26 cellular contexts compared by ENCODE assay signal in the genomic region with DNA sequence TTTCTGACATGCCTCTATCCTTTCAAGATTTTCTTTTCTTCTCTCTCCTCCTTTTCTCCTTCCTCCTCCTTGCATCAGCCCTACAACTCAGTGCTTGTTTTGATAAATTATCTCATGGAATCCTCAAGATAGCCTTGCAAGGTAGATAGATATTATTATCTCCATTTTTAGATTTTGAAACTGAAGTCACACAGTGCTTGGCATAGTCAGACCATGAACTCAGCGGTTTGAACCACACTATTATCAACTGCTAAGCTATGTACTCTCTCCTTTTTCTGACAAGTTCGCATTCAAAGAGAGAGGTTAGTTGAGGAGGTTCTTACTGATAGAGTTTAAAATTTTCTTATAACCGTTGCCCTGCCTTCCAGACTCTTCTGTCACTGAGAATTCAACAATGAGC.
DNase-seq lines count a peak whose midpoint lies in the region; ATAC-seq, FAIRE-seq and TF ChIP-seq lines count a peak whose summit lies in the region.
"Had no signal": no experiment of that assay in that cellular context is flagged by ENCODE, and none has a peak within 500 bp of the region (broad histone marks: within the 10 kb centered on the region; RNA-seq: fewer than 3 reads in every experiment).

No MANE protein-coding gene starts in this region.

- H3K27me3 ChIP-seq in astrocyte (ENCODE audit: insufficient read depth, low read length) (no peaks in the 10 kb centered on the region), Caco-2 (replicated peaks; ENCODE audit: control insufficient read depth, insufficient read depth, low read length) (no peaks in the 10 kb centered on the region)
- H3K27me3 ChIP-seq: SJCRH30 had no signal

- no peak overlapping the region for H2AFZ ChIP-seq in astrocyte (ENCODE audit: low read depth, low read length)

- peak overlapping the region; percentile 20 for H3K9ac ChIP-seq in astrocyte (ENCODE audit: low read length)

- H3K9me3 ChIP-seq in astrocyte (ENCODE audit: insufficient read depth, low read depth, low read length) (no peaks in the 10 kb centered on the region), Caco-2 (no peaks in the 10 kb centered on the region; the same call in 1 of the 2 replicates)

- peaks cover 5% of the 10 kb centered on the region for H3K36me3 Mint-ChIP-seq in astrocyte (ENCODE audit: low read depth, unreplicated experiment)
- H3K36me3 Mint-ChIP-seq in osteocyte (ENCODE audit: unreplicated experiment): peaks cover 15% of the 10 kb centered on the region
- H3K36me3 Mint-ChIP-seq in Caco-2 (ENCODE audit: insufficient read depth, unreplicated experiment): no peaks in the 10 kb centered on the region
- H3K36me3 Mint-ChIP-seq: CD4-positive, alpha-beta memory T cell had no signal

- intact Hi-C loops in Caco-2 (cut with micrococcal nuclease; ENCODE audit: unreplicated experiment): no loop called here

- TF ChIP-seq CTCF in astrocyte (IDR thresholded peaks at IDR 0.05; ENCODE audit: insufficient read depth, low read depth, low read length) (no peak), fibroblast of pulmonary artery (IDR thresholded peaks at IDR 0.05; ENCODE audit: low read length, missing control alignments) (no peak), osteocyte (IDR thresholded peaks at IDR 0.05) (no peak), Caco-2 (IDR thresholded peaks at IDR 0.05; ENCODE audit: insufficient read depth in 1 of 2, low read depth in 1 of 2, low read length in 1 of 2, severe bottlenecking in 1 of 2, unreplicated experiment in 1 of 2) (no peak)

- H4K20me1 ChIP-seq in astrocyte (ENCODE audit: insufficient read depth, low read length): no peaks in the 10 kb centered on the region

- H3K36me3 ChIP-seq in astrocyte (ENCODE audit: insufficient read depth, low read length) (no peaks in the 10 kb centered on the region), Caco-2 (ENCODE audit: control insufficient read depth, insufficient read depth, low read length) (no peaks in the 10 kb centered on the region)
- H3K36me3 ChIP-seq: SJCRH30 had no signal

- H3K4me2 ChIP-seq in astrocyte (ENCODE audit: low read length): no peak overlapping the region

- H3K4me3 Mint-ChIP-seq in astrocyte (ENCODE audit: unreplicated experiment) (no peak overlapping the region), osteocyte (ENCODE audit: unreplicated experiment) (no peak overlapping the region), Caco-2 (ENCODE audit: unreplicated experiment) (no peak overlapping the region)
- H3K4me3 Mint-ChIP-seq: CD4-positive, alpha-beta memory T cell had no signal

- H3K4me1 ChIP-seq in astrocyte (ENCODE audit: insufficient read depth, low read length): peaks cover 4% of the 10 kb centered on the region
- H3K4me1 ChIP-seq in Caco-2: no peaks in the 10 kb centered on the region
- H3K4me1 ChIP-seq: SJCRH30 had no signal

- H3K79me2 ChIP-seq in astrocyte (ENCODE audit: insufficient read depth, low read length): no peaks in the 10 kb centered on the region

- peaks cover 21% of the 10 kb centered on the region for H3K4me1 Mint-ChIP-seq in astrocyte (ENCODE audit: low read depth, unreplicated experiment)
- H3K4me1 Mint-ChIP-seq in osteocyte (ENCODE audit: unreplicated experiment): peaks cover 16% of the 10 kb centered on the region
- H3K4me1 Mint-ChIP-seq in Caco-2 (ENCODE audit: low read depth, unreplicated experiment): no peaks in the 10 kb centered on the region
- H3K4me1 Mint-ChIP-seq: CD4-positive, alpha-beta memory T cell had no signal

- CTCF ChIA-PET in Caco-2 (lab: Charles Lee): no interaction called here

- H3K27ac ChIP-seq in astrocyte (ENCODE audit: low read depth, low read length): peak overlapping the region; percentile 68
- H3K27ac ChIP-seq: SJCRH30 had no signal

- DNase-seq in astrocyte (ENCODE audit: low read depth): peak; percentile 86
- DNase-seq in fibroblast of pulmonary artery (ENCODE audit: low read depth): peak; percentile 42
- no peak for DNase-seq in osteocyte (ENCODE audit: extremely low spot score, unreplicated experiment)
- no peak for DNase-seq in Caco-2
- no peak for DNase-seq in COLO829 (ENCODE audit: low spot score)
- DNase-seq: C1 segment of cervical spinal cord; CD4-positive, alpha-beta memory T cell; DMS 273 treated with DMSO at 0.1 percent for 48 hours; DMS79; EL; GF-D8; Karpas-422; NCI-H1092; NCI-H1417 treated with DMSO at 0.1 percent for 48 hours; NCI-H1694 treated with DMSO at 0.1 percent for 48 hours; NCI-H2081; NCI-H2171; NCI-H345; NCI-H524; NCI-H774; PC-3; SJCRH30 had no signal

- H3K9me3 Mint-ChIP-seq in astrocyte (ENCODE audit: unreplicated experiment): peaks cover 4% of the 10 kb centered on the region
- H3K9me3 Mint-ChIP-seq in osteocyte (ENCODE audit: unreplicated experiment): peaks cover 3% of the 10 kb centered on the region
- H3K9me3 Mint-ChIP-seq in Caco-2 (ENCODE audit: unreplicated experiment): no peaks in the 10 kb centered on the region
- H3K9me3 Mint-ChIP-seq: CD4-positive, alpha-beta memory T cell had no signal

- POLR2A ChIA-PET in Caco-2 (lab: Charles Lee): no interaction called here

- H3K4me3 ChIP-seq in astrocyte (ENCODE audit: insufficient read depth, low read depth, low read length) (no peak overlapping the region), fibroblast of pulmonary artery (replicated peaks; ENCODE audit: low read depth, low read length) (no peak overlapping the region), Caco-2 (ENCODE audit: low read depth, low read length) (no peak overlapping the region)
- H3K4me3 ChIP-seq: SJCRH30 had no signal

- ATAC-seq in HG03135 (IDR thresholded peaks at IDR 0.05; ENCODE audit: unreplicated experiment): no peak
- ATAC-seq in HG02981 (IDR thresholded peaks at IDR 0.05; ENCODE audit: unreplicated experiment): no peak
- ATAC-seq: PC-3 had no signal

- no TSS peak for BruUV-seq in Caco-2 (replicated peaks; lab: Mats Ljungman, UMichigan)

- no peaks in the 10 kb centered on the region for H3K27me3 Mint-ChIP-seq in astrocyte (ENCODE audit: low read depth, unreplicated experiment)
- no peaks in the 10 kb centered on the region for H3K27me3 Mint-ChIP-seq in osteocyte (ENCODE audit: unreplicated experiment)
- no peaks in the 10 kb centered on the region for H3K27me3 Mint-ChIP-seq in Caco-2 (ENCODE audit: insufficient read depth, unreplicated experiment)
- H3K27me3 Mint-ChIP-seq: CD4-positive, alpha-beta memory T cell had no signal

- no peak for FAIRE-seq in astrocyte (lab: Jason Lieb, UNC)
- FAIRE-seq: GM12892, H54 had no signal

- peak overlapping the region; percentile 84 for H3K27ac Mint-ChIP-seq in astrocyte (ENCODE audit: unreplicated experiment)
- peak overlapping the region; percentile 68 for H3K27ac Mint-ChIP-seq in osteocyte (ENCODE audit: unreplicated experiment)
- H3K27ac Mint-ChIP-seq in Caco-2 (ENCODE audit: unreplicated experiment): no peak overlapping the region
- H3K27ac Mint-ChIP-seq: CD4-positive, alpha-beta memory T cell had no signal

Comparison
In these comparisons a context has a peak if more than half of its experiments do, and no peak if none do; other contexts are left out.
1. DNase-seq: peak in astrocyte (single experiment) and fibroblast of pulmonary artery (single experiment); none in osteocyte (single experiment), Caco-2 (0 of 2) and COLO829 (single experiment).